10 cellular contexts compared by ENCODE assay signal in the genomic region with DNA sequence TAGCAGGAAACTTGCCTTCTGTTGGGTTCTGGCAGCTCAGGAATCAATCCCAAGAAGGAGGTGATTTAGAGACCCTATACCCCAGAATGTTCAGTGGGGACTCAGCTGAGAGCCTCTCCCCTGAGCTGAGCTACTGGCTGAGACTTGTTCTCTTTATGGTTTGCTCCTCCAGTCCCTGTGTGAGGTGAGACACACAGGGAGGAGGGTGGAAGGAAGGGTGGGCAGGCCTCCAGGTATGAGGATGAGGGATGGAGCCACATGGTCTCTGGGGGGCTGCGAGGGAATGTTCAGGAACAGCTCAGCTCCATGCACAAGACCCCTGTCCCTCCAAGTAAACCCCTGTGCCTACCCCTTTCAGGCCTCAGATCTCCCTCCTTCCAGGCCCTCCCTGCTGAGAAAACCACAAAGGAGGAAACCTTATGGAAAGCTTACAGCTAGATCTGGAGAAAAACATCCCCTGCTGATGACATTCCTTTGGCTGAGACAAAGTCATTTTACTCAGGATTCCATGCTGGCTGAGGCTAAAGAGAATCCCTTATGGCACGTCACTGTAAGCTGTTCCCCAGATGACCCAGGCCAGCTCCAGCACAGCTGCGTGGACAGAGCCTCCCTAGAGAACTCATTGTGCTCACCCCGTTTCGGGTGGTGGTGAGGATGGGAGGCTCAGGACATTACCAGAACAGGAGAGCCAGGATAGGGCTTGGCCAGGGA.
A peak's percentile ranks its signal among the peaks of the same experiment; 100 is the strongest.
DNase-seq lines count a peak whose midpoint lies in the region; ATAC-seq and TF ChIP-seq lines count a peak whose summit lies in the region.
"Had no signal": no experiment of that assay in that cellular context is flagged by ENCODE, and none has a peak within 500 bp of the region (broad histone marks: within the 10 kb centered on the region; RNA-seq: fewer than 3 reads in every experiment).

No MANE protein-coding gene starts in this region.

- no peak overlapping the region for H3K4me3 Mint-ChIP-seq in Calu3 (ENCODE audit: low read depth, unreplicated experiment)
- H3K4me3 Mint-ChIP-seq in activated CD4-positive, alpha-beta T cell treated with anti-CD3 and anti-CD28 coated beads for 36 hours: no peak overlapping the region

- 44% methylated on average over 5 of the region's 5 CpGs for WGBS in right cardiac atrium

- DNase-seq in Daoy (ENCODE audit: low read depth) (peak; percentile 75), ascending aorta (ENCODE audit: low spot score in 2 of 2) (no peak), right cardiac atrium (peak; percentile 62 to 79 (median 73)), Calu3 (no peak), NCI-H2171 treated with DMSO at 0.1 percent for 48 hours (lab: John Stamatoyannopoulos, UW) (no peak)
- DNase-seq in activated CD4-positive, alpha-beta T cell treated with anti-CD3 and anti-CD28 coated beads for 36 hours: no peak
- DNase-seq: activated CD4-positive, alpha-beta T cell treated with anti-CD3 and anti-CD28 coated beads, Interleukin-2, amount 50 U/mL, for 48 hours had no signal

- peaks cover 21% of the 10 kb centered on the region for H3K36me3 Mint-ChIP-seq in Calu3 (ENCODE audit: insufficient read depth, unreplicated experiment)
- H3K36me3 Mint-ChIP-seq in activated CD4-positive, alpha-beta T cell treated with anti-CD3 and anti-CD28 coated beads for 36 hours (ENCODE audit: low read depth): no peaks in the 10 kb centered on the region

- peaks cover 24% of the 10 kb centered on the region for H3K27me3 Mint-ChIP-seq in Calu3 (ENCODE audit: unreplicated experiment)
- peaks cover 10% of the 10 kb centered on the region for H3K27me3 Mint-ChIP-seq in activated CD4-positive, alpha-beta T cell treated with anti-CD3 and anti-CD28 coated beads for 36 hours

- H3K36me3 ChIP-seq in ascending aorta (no peaks in the 10 kb centered on the region), rectal smooth muscle tissue (ENCODE audit: control insufficient read depth, insufficient read depth, low read length) (no peaks in the 10 kb centered on the region)

- TF ChIP-seq CTCF in ascending aorta (IDR thresholded peaks at IDR 0.05) (no peak), Calu3 (IDR thresholded peaks at IDR 0.05; ENCODE audit: unreplicated experiment) (no peak)

- no peak overlapping the region for H3K9ac ChIP-seq in rectal smooth muscle tissue (ENCODE audit: low read length)

- H3K9me3 Mint-ChIP-seq in Calu3 (ENCODE audit: low read depth, unreplicated experiment): no peaks in the 10 kb centered on the region
- H3K9me3 Mint-ChIP-seq in activated CD4-positive, alpha-beta T cell treated with anti-CD3 and anti-CD28 coated beads for 36 hours (ENCODE audit: low read depth): no peaks in the 10 kb centered on the region

- no TSS peak for BruUV-seq in Calu3 (replicated peaks; lab: Mats Ljungman, UMichigan)

- ATAC-seq in right cardiac atrium: peak; percentile 53 to 70
- no peak for ATAC-seq in GM21619 (IDR thresholded peaks at IDR 0.05; ENCODE audit: unreplicated experiment)
- no peak for ATAC-seq in activated CD4-positive, alpha-beta T cell treated with anti-CD3 and anti-CD28 coated beads for 36 hours

- H3K27ac ChIP-seq in ascending aorta (peak overlapping the region; percentile 97 to 98), right cardiac atrium (ENCODE audit: low read length) (peak overlapping the region; percentile 73), rectal smooth muscle tissue (ENCODE audit: low read depth, low read length) (peak overlapping the region; percentile 72)
- H3K27ac ChIP-seq: epithelial cell of prostate had no signal

- H3K9me3 ChIP-seq in ascending aorta (no peaks in the 10 kb centered on the region), right cardiac atrium (ENCODE audit: control insufficient read depth, low read length) (no peaks in the 10 kb centered on the region)

- POLR2A ChIA-PET in activated CD4-positive, alpha-beta T cell treated with anti-CD3 and anti-CD28 coated beads for 36 hours (lab: Charles Lee): no interaction called here

- intact Hi-C loops in ascending aorta (cut with DNase I): loop anchor here (2.0 kb wide), 1 partner anchor 15 kb away; no protein-coding TSS in a partner anchor
- intact Hi-C loops in right cardiac atrium (cut with DNase I): no loop called here
- intact Hi-C loops in Calu3 (cut with micrococcal nuclease; ENCODE audit: unreplicated experiment): no loop called here
- intact Hi-C loops in activated CD4-positive, alpha-beta T cell treated with anti-CD3 and anti-CD28 coated beads for 36 hours (cut with DNase I, micrococcal nuclease): loop anchor here in 1 of 2 experiments (2.0 kb wide), 1 partner anchor 27 kb away; no protein-coding TSS in a partner anchor

- CTCF ChIA-PET in Calu3 (lab: Charles Lee): interaction anchor here (1.3 kb wide), 1 partner anchor 56 kb away, joined by 3 read pairs; no protein-coding TSS in a partner anchor
- CTCF ChIA-PET in activated CD4-positive, alpha-beta T cell treated with anti-CD3 and anti-CD28 coated beads for 36 hours (lab: Charles Lee): interaction anchor here (0.6 to 1.7 kb wide), 8 partner anchors 11 to 262 kb away, joined by 3 to 6 read pairs (median 4); no protein-coding TSS in a partner anchor

- H3K4me1 Mint-ChIP-seq in Calu3 (ENCODE audit: low read depth, unreplicated experiment): peaks cover 9% of the 10 kb centered on the region
- H3K4me1 Mint-ChIP-seq in activated CD4-positive, alpha-beta T cell treated with anti-CD3 and anti-CD28 coated beads for 36 hours: peaks cover 9% of the 10 kb centered on the region

- H3K4me1 ChIP-seq in ascending aorta (peaks cover 14 to 41% of the 10 kb centered on the region in 2 donors), right cardiac atrium (ENCODE audit: control insufficient read depth, insufficient read depth, low read length) (peaks cover 28% of the 10 kb centered on the region), rectal smooth muscle tissue (ENCODE audit: control insufficient read depth, insufficient read depth, low read length) (peaks cover 28% of the 10 kb centered on the region)

- no peaks in the 10 kb centered on the region for H3K27me3 ChIP-seq in ascending aorta
- no peaks in the 10 kb centered on the region for H3K27me3 ChIP-seq in right cardiac atrium (ENCODE audit: control insufficient read depth, insufficient read depth)
- no peaks in the 10 kb centered on the region for H3K27me3 ChIP-seq in rectal smooth muscle tissue (ENCODE audit: control insufficient read depth, insufficient read depth, low read length)

- H3K27ac Mint-ChIP-seq in Calu3 (ENCODE audit: unreplicated experiment): no peak overlapping the region
- no peak overlapping the region for H3K27ac Mint-ChIP-seq in activated CD4-positive, alpha-beta T cell treated with anti-CD3 and anti-CD28 coated beads for 36 hours

- H3K4me3 ChIP-seq in ascending aorta (peak overlapping the region in 1 of 2 donors; percentile 98), right cardiac atrium (ENCODE audit: low read length) (no peak overlapping the region), rectal smooth muscle tissue (ENCODE audit: low read length) (no peak overlapping the region)

Comparison
In these comparisons a context has a peak if more than half of its experiments do, and no peak if none do; other contexts are left out.
1. DNase-seq: peak in Daoy (single experiment) and right cardiac atrium (3 of 3); none in ascending aorta (0 of 2), Calu3 (single experiment), activated CD4-positive, alpha-beta T cell treated with anti-CD3 and anti-CD28 coated beads for 36 hours (single experiment) and NCI-H2171 treated with DMSO at 0.1 percent for 48 hours (single experiment).
2. ATAC-seq: peak in right cardiac atrium (2 of 2); none in GM21619 (single experiment) and activated CD4-positive, alpha-beta T cell treated with anti-CD3 and anti-CD28 coated beads for 36 hours (single experiment).
3. Peak in every context shown above with its lines, with median percentiles within 50 percentile points of each other: H3K27ac ChIP-seq.